Comparison of ENCODE assay signal across 7 cellular contexts in genomic region chr2:30447149-30448045, GRCh38. TPM values are rescaled to one million over a fixed set of nuclear protein-coding genes. Genes with fewer than 3 reads are reported as not detected.
DNase-seq lines count a peak whose midpoint lies in the region; ATAC-seq and TF ChIP-seq lines count a peak whose summit lies in the region.

Gene LCLAT1, plus strand, starts transcription at chr2:30447246. Its CDS starts 78,345 bp downstream, at chr2:30525591.

- no peaks in the 10 kb centered on the region for H3K27me3 ChIP-seq in gastrocnemius medialis

- peaks cover 17 to 18% of the 10 kb centered on the region in 2 donors for H3K4me1 ChIP-seq in gastrocnemius medialis

- peak; percentile 98 for ATAC-seq in GM18498 (IDR thresholded peaks at IDR 0.05; ENCODE audit: unreplicated experiment)
- peak; percentile 96 for ATAC-seq in HG02610 (IDR thresholded peaks at IDR 0.05; ENCODE audit: unreplicated experiment)
- peak; percentile 90 to 91 for ATAC-seq in gastrocnemius medialis

- H3K9me3 ChIP-seq in gastrocnemius medialis, result no peaks in the 10 kb centered on the region

- DNase-seq in NCI-H1092 (lab: John Stamatoyannopoulos, UW) (peak; percentile 39), T-helper 9 cell (peak; percentile 79), astrocyte of the hippocampus (ENCODE audit: low read depth, low spot score) (peak; percentile 91), hypothalamus (lab: John Stamatoyannopoulos, UW) (peak; percentile 9 to 81 (median 61)), gastrocnemius medialis (peak; percentile 64 to 71)

- TF ChIP-seq POLR2A in gastrocnemius medialis (IDR thresholded peaks at IDR 0.05), result no peak

- H3K4me3 ChIP-seq in gastrocnemius medialis, result peak within 1 kb of the TSS; percentile 72 to 99 (median 96)

- no peaks in the 10 kb centered on the region for H3K36me3 ChIP-seq in gastrocnemius medialis

- in situ Hi-C loops in gastrocnemius medialis (cut with MboI; ENCODE audit: low sequenced_read_pairs in 4 of 4), result no loop called here

- TF ChIP-seq CTCF in gastrocnemius medialis (IDR thresholded peaks at IDR 0.05 in 4 of 5, conservative IDR thresholded peaks at IDR 0.05 in 1 of 5), result no peak

- peak within 1 kb of the TSS; percentile 68 to 88 (median 79) for H3K27ac ChIP-seq in gastrocnemius medialis

- intact Hi-C loops in gastrocnemius medialis (cut with DNase I; ENCODE audit: low total_unique reads), result loop anchor here (5.0 to 10.0 kb wide), 3 partner anchors 65 to 257 kb away; no protein-coding TSS in a partner anchor

RNA-seq across cellular contexts. Expression of gene LCLAT1, which starts in this region (rescaled TPM):
- total RNA-seq in gastrocnemius medialis, result 10 to 100 TPM in 2 of 4 donors, 1 to 10 TPM in 2; 4.3 to 14.5 (median 11.3) TPM

Comparison
In these comparisons a context has a peak if more than half of its experiments do, and no peak if none do; other contexts are left out.
1. Peak in every context shown above with its lines: DNase-seq, ATAC-seq, H3K4me3 ChIP-seq and H3K27ac ChIP-seq.
2. DNase-seq: peak in every context shown above with its lines; median percentile 91 in astrocyte of the hippocampus; 79 in T-helper 9 cell; 68 in gastrocnemius medialis; 61 in hypothalamus; 39 in NCI-H1092.